In the genomic region with DNA sequence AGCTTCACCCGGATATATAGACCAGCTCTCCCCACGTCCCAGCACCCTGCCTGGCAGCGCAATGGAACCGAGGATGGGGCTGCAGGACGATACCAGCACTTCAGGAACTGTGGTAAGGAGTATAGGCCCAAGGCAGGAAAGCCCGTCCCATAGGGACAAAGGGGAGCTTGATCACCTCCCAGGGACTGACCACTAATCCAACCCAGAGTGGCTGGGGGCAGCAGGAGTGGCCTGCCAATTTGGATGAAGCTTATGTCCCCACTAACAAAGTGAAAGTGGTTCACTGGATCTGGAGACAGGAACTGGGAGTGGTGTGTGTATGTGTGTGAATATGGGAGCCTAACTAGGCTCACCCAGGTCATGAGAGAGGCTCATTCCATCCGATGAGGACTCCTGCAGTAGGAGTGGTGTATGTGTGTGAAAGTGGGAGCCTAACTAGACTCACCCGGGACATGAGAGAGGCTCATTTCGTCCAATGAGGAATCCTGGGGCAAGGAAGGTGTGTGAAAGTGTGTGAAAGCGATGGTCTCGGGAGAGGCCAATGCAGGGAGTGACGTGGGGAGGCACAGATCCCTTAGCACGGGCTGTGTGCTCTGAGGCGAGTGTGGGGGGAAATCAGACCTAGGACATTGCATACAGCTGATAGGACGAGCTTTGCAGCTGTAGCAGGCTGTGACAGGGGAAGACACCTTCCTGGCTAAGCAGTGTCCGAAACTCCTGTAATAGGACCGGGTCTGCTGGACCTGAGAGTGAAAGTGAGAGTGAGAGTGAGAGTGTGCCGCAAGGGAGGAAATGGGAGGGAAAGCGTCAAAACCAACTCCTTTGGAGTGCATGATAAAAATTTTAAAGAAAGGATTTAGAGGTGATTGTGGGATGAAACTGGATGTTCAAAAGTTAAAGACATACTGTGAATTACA, we compare ENCODE assay signal across 8 cellular contexts. TPM values are rescaled to one million over a fixed set of nuclear protein-coding genes. Genes with fewer than 3 reads are reported as not detected.
DNase-seq lines count a peak whose midpoint lies in the region; ATAC-seq and TF ChIP-seq lines count a peak whose summit lies in the region.

No MANE protein-coding gene starts in this region.

- no peak for TF ChIP-seq RAD21 in liver (IDR thresholded peaks at IDR 0.05)

- in situ Hi-C loops in SK-MEL-5 (cut with HindIII; ENCODE audit: low pct_unique_long_range_greater_than_20kb, low sequenced_read_pairs): no loop called here

- H3K4me1 ChIP-seq in liver (ENCODE audit: control insufficient read depth in 4 of 4, insufficient read depth in 4 of 4, low read length in 3 of 4) (peaks cover 2 to 22% (median 11%) of the 10 kb centered on the region in 4 donors), testis (peaks cover 23% of the 10 kb centered on the region)

- DNase-seq in NCI-H1092 treated with DMSO at 0.1 percent for 48 hours (lab: John Stamatoyannopoulos, UW) (peak; percentile 66), NCI-H1092 (lab: John Stamatoyannopoulos, UW) (no peak), SK-MEL-5 (ENCODE audit: low read depth, low spot score) (peak; percentile 65), dermis blood vessel endothelial cell (peak; percentile 56), testis (peak; percentile 62)

- peak overlapping the region; percentile 60 to 98 (median 92) for H3K4me3 ChIP-seq in liver (ENCODE audit: low read depth in 1 of 3, low read length in 3 of 3)
- peak overlapping the region; percentile 70 to 71 for H3K4me3 ChIP-seq in testis

- H3K9me3 ChIP-seq in liver (ENCODE audit: control insufficient read depth in 4 of 4, low read length in 3 of 4) (no peaks in the 10 kb centered on the region), testis (no peaks in the 10 kb centered on the region)

- 19% methylated on average over 19 of the region's 19 CpGs for WGBS in liver
- WGBS in testis, 2 donors: 6 to 8% methylated on average over 13 to 19 of the region's 19 CpGs

- intact Hi-C loops in testis (cut with DNase I; ENCODE audit: low total_unique reads): no loop called here

- peak overlapping the region; percentile 97 to 98 for H3K27ac ChIP-seq in liver (ENCODE audit: low read depth in 1 of 2, low read length in 2 of 2)
- H3K27ac ChIP-seq in testis: peak overlapping the region; percentile 93 to 99

- H3K36me3 ChIP-seq in liver (ENCODE audit: control insufficient read depth in 4 of 4, insufficient read depth in 3 of 4, low read depth in 1 of 4, low read length in 3 of 4) (no peaks in the 10 kb centered on the region), testis (ENCODE audit: low read depth, missing control alignments) (no peaks in the 10 kb centered on the region)

- peak overlapping the region; percentile 89 to 99 for H3K9ac ChIP-seq in liver (ENCODE audit: low read depth in 1 of 2, low read length in 2 of 2)

- TF ChIP-seq POLR2A in testis (IDR thresholded peaks at IDR 0.05): no peak

- TF ChIP-seq CTCF in liver (IDR thresholded peaks at IDR 0.05; ENCODE audit: low read depth, low read length, missing input control) (no peak), testis (IDR thresholded peaks at IDR 0.05) (no peak)

- H3K27me3 ChIP-seq in liver (ENCODE audit: control insufficient read depth in 4 of 4, insufficient read depth in 4 of 4, low read length in 3 of 4): no peaks in the 10 kb centered on the region
- H3K27me3 ChIP-seq in testis: no peaks in the 10 kb centered on the region

- ATAC-seq in GM21447 (IDR thresholded peaks at IDR 0.05; ENCODE audit: unreplicated experiment): peak; percentile 88
- ATAC-seq in HG03575 (IDR thresholded peaks at IDR 0.05; ENCODE audit: extremely low read depth, insufficient number of reproducible peaks, low FRiP score, unreplicated experiment): peak; percentile 69

TF ChIP-seq in liver, 16 proteins besides CTCF, POLR2A, EP300 and RAD21 (continues in another document):
- no peak for TF ChIP-seq FOXA1 (IDR thresholded peaks at IDR 0.05)
- TF ChIP-seq, protein P1, sequence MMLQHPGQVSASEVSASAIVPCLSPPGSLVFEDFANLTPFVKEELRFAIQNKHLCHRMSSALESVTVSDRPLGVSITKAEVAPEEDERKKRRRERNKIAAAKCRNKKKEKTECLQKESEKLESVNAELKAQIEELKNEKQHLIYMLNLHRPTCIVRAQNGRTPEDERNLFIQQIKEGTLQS (IDR thresholded peaks at IDR 0.05): no peak
- TF ChIP-seq, protein P2, sequence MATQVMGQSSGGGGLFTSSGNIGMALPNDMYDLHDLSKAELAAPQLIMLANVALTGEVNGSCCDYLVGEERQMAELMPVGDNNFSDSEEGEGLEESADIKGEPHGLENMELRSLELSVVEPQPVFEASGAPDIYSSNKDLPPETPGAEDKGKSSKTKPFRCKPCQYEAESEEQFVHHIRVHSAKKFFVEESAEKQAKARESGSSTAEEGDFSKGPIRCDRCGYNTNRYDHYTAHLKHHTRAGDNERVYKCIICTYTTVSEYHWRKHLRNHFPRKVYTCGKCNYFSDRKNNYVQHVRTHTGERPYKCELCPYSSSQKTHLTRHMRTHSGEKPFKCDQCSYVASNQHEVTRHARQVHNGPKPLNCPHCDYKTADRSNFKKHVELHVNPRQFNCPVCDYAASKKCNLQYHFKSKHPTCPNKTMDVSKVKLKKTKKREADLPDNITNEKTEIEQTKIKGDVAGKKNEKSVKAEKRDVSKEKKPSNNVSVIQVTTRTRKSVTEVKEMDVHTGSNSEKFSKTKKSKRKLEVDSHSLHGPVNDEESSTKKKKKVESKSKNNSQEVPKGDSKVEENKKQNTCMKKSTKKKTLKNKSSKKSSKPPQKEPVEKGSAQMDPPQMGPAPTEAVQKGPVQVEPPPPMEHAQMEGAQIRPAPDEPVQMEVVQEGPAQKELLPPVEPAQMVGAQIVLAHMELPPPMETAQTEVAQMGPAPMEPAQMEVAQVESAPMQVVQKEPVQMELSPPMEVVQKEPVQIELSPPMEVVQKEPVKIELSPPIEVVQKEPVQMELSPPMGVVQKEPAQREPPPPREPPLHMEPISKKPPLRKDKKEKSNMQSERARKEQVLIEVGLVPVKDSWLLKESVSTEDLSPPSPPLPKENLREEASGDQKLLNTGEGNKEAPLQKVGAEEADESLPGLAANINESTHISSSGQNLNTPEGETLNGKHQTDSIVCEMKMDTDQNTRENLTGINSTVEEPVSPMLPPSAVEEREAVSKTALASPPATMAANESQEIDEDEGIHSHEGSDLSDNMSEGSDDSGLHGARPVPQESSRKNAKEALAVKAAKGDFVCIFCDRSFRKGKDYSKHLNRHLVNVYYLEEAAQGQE (IDR thresholded peaks at IDR 0.05): peak; percentile 81
- peak; percentile 42 for TF ChIP-seq YY1 (IDR thresholded peaks at IDR 0.05)
- no peak for TF ChIP-seq HNF4A (conservative IDR thresholded peaks at IDR 0.05)
- TF ChIP-seq HNF4G (IDR thresholded peaks at IDR 0.05): no peak
- TF ChIP-seq, protein P3, sequence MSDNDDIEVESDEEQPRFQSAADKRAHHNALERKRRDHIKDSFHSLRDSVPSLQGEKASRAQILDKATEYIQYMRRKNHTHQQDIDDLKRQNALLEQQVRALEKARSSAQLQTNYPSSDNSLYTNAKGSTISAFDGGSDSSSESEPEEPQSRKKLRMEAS (IDR thresholded peaks at IDR 0.05): no peak
- no peak for TF ChIP-seq SP1 (IDR thresholded peaks at IDR 0.05)
- no peak for TF ChIP-seq FOXA2 (IDR thresholded peaks at IDR 0.05)
- peak; percentile 64 for TF ChIP-seq TAF1 (conservative IDR thresholded peaks at IDR 0.05)
- no peak for TF ChIP-seq EGR1 (IDR thresholded peaks at IDR 0.05; ENCODE audit: low read depth in 2 of 2)

RNA-seq across cellular contexts. Expression of gene KLRK1, which starts 25.7 kb away (rescaled TPM):
- total RNA-seq in SK-MEL-5 (2014; rRNA removed; shearing (Covaris generic)): 0.50 and 1.2 TPM in 2 replicates
- polyA plus RNA-seq in SK-MEL-5 (2015; cell fraction: cytosol; rRNA removed): 0.09 and 0.17 TPM in 2 replicates
- polyA plus RNA-seq in SK-MEL-5 (2015; cell fraction: nucleus; rRNA removed): 2.6 and 6.7 TPM in 2 replicates
- not detected in 2 replicates for total RNA-seq in dermis blood vessel endothelial cell
- 1 to 10 TPM in 1 of 2 donors, under 1 TPM in 1; 0.98 to 4.0 TPM for total RNA-seq in liver
- 1 to 10 TPM; 1.1 to 1.6 TPM for polyA plus RNA-seq in liver
- total RNA-seq in testis: 1 to 10 TPM; 1.3 to 2.8 TPM
- 5.4 TPM for polyA plus RNA-seq in testis (ENCODE audit: insufficient read depth, low read depth, low replicate concordance)

RNA-seq across cellular contexts. Expression of gene KLRC4, which starts 45.4 kb away (rescaled TPM):
- total RNA-seq in SK-MEL-5 (2014; rRNA removed; shearing (Covaris generic)): 0.16 TPM in 1 of 2 replicates, not detected in the other
- polyA plus RNA-seq in SK-MEL-5 (2015; cell fraction: cytosol; rRNA removed): not detected in 2 replicates
- 1.2 and 2.2 TPM in 2 replicates for polyA plus RNA-seq in SK-MEL-5 (2015; cell fraction: nucleus; rRNA removed)
- total RNA-seq in dermis blood vessel endothelial cell: not detected in 2 replicates
- total RNA-seq in liver: 1 to 10 TPM in 1 of 2 donors, under 1 TPM in 1; 0.42 to 1.3 TPM
- polyA plus RNA-seq in liver: under 1 TPM; 0.17 to 0.22 TPM
- not detected for total RNA-seq in testis
- polyA plus RNA-seq in testis (ENCODE audit: insufficient read depth, low read depth, low replicate concordance): not detected

RNA-seq across cellular contexts. Expression of gene KLRC3, which starts 56.2 kb away (rescaled TPM):
- total RNA-seq in SK-MEL-5 (2014; rRNA removed; shearing (Covaris generic)): 0.66 and 1.7 TPM in 2 replicates
- polyA plus RNA-seq in SK-MEL-5 (2015; cell fraction: cytosol; rRNA removed): 0.44 and 0.58 TPM in 2 replicates
- 4.3 and 4.5 TPM in 2 replicates for polyA plus RNA-seq in SK-MEL-5 (2015; cell fraction: nucleus; rRNA removed)
- not detected in 2 replicates for total RNA-seq in dermis blood vessel endothelial cell
- total RNA-seq in liver: under 1 TPM; 0.14 to 0.50 TPM
- polyA plus RNA-seq in liver: under 1 TPM in 1 of 2 donors, not detected in 1; 0.08 TPM
- 1 to 10 TPM in 1 of 2 donors, not detected in 1; 1.3 TPM for total RNA-seq in testis
- polyA plus RNA-seq in testis (ENCODE audit: insufficient read depth, low read depth, low replicate concordance): not detected

RNA-seq across cellular contexts. Expression of gene KLRD1, which starts 56.5 kb away (rescaled TPM):
- not detected in 2 replicates for total RNA-seq in SK-MEL-5 (2014; rRNA removed; shearing (Covaris generic))
- polyA plus RNA-seq in SK-MEL-5 (2015; cell fraction: cytosol; rRNA removed): not detected in 2 replicates
- not detected in 2 replicates for polyA plus RNA-seq in SK-MEL-5 (2015; cell fraction: nucleus; rRNA removed)
- total RNA-seq in dermis blood vessel endothelial cell (0.19 and 0.34 TPM in 2 replicates), liver (1 to 10 TPM; 1.1 to 5.0 TPM), testis (under 1 TPM; 0.71 to 0.87 TPM)
- polyA plus RNA-seq in liver (1 to 10 TPM in 1 of 2 donors, under 1 TPM in 1; 0.60 to 1.8 TPM), testis (ENCODE audit: insufficient read depth, low read depth, low replicate concordance) (1.6 TPM)
